ENCODE assay signal across 1 cellular context in the genomic region with DNA sequence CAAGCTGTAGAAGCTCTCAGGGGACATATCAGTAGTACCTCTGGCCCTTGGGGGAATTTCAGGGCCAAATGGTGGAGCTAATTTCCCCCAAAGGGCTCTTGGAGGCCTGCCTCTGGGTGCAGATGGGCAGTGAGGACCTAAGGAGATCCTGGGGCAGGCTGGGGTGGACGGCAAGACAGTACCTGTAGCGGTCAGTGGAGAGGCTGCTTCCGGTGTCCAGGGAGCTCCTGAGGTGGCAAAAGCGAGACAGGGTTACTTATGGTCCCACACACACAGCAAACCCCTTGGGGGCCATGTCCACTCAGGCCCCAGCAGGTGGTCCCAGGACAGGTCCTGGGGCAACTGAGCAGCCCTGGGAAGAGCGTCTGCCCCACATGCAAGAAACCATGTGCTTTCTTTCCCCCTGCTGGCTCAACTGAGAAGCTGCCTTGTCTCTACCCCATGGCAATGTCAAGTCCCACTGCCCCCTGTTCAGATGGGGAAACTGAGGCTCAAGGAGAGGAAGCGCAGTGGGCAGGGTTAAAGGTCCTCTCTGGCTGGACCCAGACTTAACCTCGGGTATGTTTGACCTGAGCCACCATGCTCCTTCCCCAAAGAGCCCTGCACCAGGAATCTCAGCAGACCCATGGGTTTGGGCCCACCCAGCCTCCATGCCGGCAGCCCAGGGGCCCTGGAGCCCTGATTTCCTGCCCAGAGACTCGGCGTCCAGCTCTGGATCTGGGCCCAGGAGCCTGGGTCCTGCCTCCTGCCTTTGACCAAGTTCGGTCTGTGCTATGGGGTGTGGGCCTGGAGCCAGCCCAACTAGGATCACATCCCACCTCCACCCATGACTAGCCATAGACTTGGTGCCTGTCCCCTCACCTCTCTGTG.
TF ChIP-seq lines count a peak whose summit lies in the region.

No MANE protein-coding gene starts in this region.

TF ChIP-seq in WTC11, 78 proteins besides CTCF, POLR2A, EP300 and RAD21 (continued from another document):
- TF ChIP-seq, protein P1, sequence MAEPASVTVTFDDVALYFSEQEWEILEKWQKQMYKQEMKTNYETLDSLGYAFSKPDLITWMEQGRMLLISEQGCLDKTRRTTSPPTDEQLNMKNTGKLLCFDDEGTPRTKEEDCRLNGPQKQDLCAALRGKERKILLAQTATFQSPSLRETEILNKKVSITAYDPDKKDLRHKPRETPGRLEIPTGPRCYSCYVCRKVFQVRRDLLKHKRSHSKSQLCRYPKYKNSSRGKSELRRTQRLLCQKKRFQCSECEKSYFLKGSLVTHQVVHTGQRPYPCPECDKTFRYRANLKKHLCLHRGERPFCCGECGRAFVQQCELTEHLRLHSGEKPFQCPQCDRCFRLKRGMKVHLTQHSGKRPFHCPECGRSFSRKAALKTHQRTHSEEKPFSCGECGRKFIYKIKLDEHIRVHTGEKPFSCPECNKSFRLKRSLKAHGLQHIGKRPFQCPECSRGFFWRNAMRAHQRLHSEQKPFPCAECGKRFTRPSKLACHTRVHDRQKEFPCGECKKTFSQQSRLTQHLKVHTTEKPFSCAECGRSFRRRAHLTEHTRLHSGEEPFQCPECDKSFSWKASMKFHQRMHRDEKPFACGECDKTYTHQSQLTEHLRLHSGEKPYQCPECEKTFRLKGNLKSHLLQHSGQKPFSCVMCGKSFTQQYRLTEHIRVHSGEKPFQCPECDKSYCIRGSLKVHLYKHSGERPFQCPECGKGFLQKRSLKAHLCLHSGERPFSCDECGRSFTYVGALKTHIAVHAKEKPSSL (CRISPR knock-in tag; conservative IDR thresholded peaks at IDR 0.05): no peak
- TF ChIP-seq ZNF423 (CRISPR knock-in tag; IDR thresholded peaks at IDR 0.05) (no peak), SOX15 (CRISPR knock-in tag; IDR thresholded peaks at IDR 0.05) (no peak), CREB1 (CRISPR knock-in tag; IDR thresholded peaks at IDR 0.05) (no peak)
